ENCODE assay signal across 16 cellular contexts in the genomic region with DNA sequence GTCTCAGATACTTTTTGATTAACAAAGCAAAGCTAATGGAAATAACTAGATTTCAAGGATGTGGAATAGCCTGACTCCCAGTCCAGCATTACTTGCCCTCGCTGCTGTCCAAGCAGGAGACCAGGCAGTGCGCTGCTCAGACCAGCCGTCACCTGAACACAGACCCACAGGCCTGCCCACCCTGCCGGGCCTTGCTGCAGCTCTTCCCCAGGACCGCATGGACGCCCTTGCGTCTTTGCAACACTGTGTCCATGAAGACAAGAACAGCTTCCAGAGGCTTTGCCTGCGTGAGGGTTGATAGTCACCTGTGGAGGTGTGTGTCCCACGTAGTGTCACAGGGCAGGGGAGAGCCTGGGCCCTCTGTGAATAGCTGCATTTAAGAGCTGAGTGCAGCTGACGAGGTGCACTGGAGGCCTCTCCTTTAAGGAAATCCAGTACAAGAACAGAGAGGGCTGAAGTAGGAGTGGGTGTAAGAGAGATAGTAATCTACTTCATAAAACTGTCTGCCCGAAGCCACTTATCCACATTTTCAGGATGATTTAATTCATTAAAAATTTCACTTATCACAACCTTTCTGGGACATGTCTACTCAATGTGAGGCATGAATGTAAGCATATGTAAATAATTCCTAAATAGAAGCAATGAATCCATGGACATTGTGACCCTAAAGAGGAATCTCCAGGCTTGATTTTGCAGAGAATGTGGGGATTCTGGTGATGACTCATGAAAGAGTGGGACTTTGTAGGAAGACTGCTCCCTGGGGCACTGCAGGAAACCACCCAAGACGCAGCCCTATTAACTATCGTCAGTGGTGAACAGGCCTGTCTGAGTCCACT.
DNase-seq lines count a peak whose midpoint lies in the region; ATAC-seq and TF ChIP-seq lines count a peak whose summit lies in the region.
"Had no signal": no experiment of that assay in that cellular context is flagged by ENCODE, and none has a peak within 500 bp of the region (broad histone marks: within the 10 kb centered on the region; RNA-seq: fewer than 3 reads in every experiment).

No MANE protein-coding gene starts in this region.

- H3K4me3 Mint-ChIP-seq in MCF 10A (ENCODE audit: unreplicated experiment) = no peak overlapping the region
- H3K4me3 Mint-ChIP-seq: neural progenitor cell had no signal

- H3K4me1 ChIP-seq in breast epithelium = peaks cover 8 to 26% of the 10 kb centered on the region in 2 donors
- H3K4me1 ChIP-seq in left lung = peaks cover 5 to 13% of the 10 kb centered on the region in 2 donors
- H3K4me1 ChIP-seq in vagina = peaks cover 22% of the 10 kb centered on the region
- peaks cover 21 to 41% (median 29%) of the 10 kb centered on the region in 4 donors for H3K4me1 ChIP-seq in stomach
- H3K4me1 ChIP-seq: spleen had no signal

- H3K4me1 Mint-ChIP-seq in MCF 10A (ENCODE audit: insufficient read depth, unreplicated experiment) = peaks cover 6% of the 10 kb centered on the region

- ATAC-seq in left lung (peak; percentile 64), GM21717 (IDR thresholded peaks at IDR 0.05; ENCODE audit: unreplicated experiment) (no peak)

- BruUV-seq in MCF 10A (replicated peaks; lab: Mats Ljungman, UMichigan) = no TSS peak

- no peak for TF ChIP-seq POLR2A in breast epithelium (IDR thresholded peaks at IDR 0.05)
- TF ChIP-seq POLR2A in vagina (IDR thresholded peaks at IDR 0.05) = no peak
- no peak for TF ChIP-seq POLR2A in stomach (IDR thresholded peaks at IDR 0.05)

- H3K27me3 Mint-ChIP-seq in MCF 10A (ENCODE audit: insufficient read depth, unreplicated experiment) = peaks cover 34% of the 10 kb centered on the region

- POLR2A ChIA-PET in MCF 10A (lab: Yijun Ruan, JAX) = interaction anchor here (1.2 kb wide), 1 partner anchor 13 kb away, joined by 4 read pairs; no protein-coding TSS in a partner anchor

- H3K9me3 ChIP-seq in breast epithelium = no peaks in the 10 kb centered on the region
- H3K9me3 ChIP-seq in left lung = peaks cover 0 to 5% of the 10 kb centered on the region in 2 donors
- no peaks in the 10 kb centered on the region for H3K9me3 ChIP-seq in vagina
- H3K9me3 ChIP-seq in stomach = no peaks in the 10 kb centered on the region

- WGBS in stomach, 5 donors = 90 to 94% (median 91%) methylated on average over 13 of the region's 13 CpGs

- no peaks in the 10 kb centered on the region for H3K36me3 ChIP-seq in breast epithelium
- H3K36me3 ChIP-seq in left lung = no peaks in the 10 kb centered on the region
- H3K36me3 ChIP-seq in vagina = no peaks in the 10 kb centered on the region
- H3K36me3 ChIP-seq in stomach = no peaks in the 10 kb centered on the region
- H3K36me3 ChIP-seq: neural progenitor cell, spleen had no signal

- TF ChIP-seq EP300 in stomach (IDR thresholded peaks at IDR 0.05) = no peak

- intact Hi-C loops in breast epithelium (cut with DNase I; ENCODE audit: low total_unique reads) = no loop called here
- intact Hi-C loops in MCF 10A (cut with micrococcal nuclease) = no loop called here
- intact Hi-C loops in left lung (cut with DNase I) = no loop called here
- intact Hi-C loops in vagina (cut with DNase I) = no loop called here
- intact Hi-C loops in stomach (cut with DNase I; ENCODE audit: low total_unique reads) = no loop called here

- CTCF ChIA-PET in MCF 10A (lab: Yijun Ruan, JAX) = no interaction called here

- H3K9me3 Mint-ChIP-seq in MCF 10A (ENCODE audit: unreplicated experiment) = no peaks in the 10 kb centered on the region

- no peaks in the 10 kb centered on the region for H3K27me3 ChIP-seq in breast epithelium
- no peaks in the 10 kb centered on the region for H3K27me3 ChIP-seq in left lung
- no peaks in the 10 kb centered on the region for H3K27me3 ChIP-seq in vagina
- H3K27me3 ChIP-seq in stomach = no peaks in the 10 kb centered on the region
- H3K27me3 ChIP-seq: neural progenitor cell, spleen had no signal

- peak overlapping the region; percentile 87 to 88 for H3K27ac ChIP-seq in breast epithelium
- H3K27ac ChIP-seq in left lung = no peak overlapping the region
- H3K27ac ChIP-seq in vagina = peak overlapping the region; percentile 33
- peak overlapping the region in 1 of 5 donors; percentile 69 for H3K27ac ChIP-seq in stomach
- H3K27ac ChIP-seq: neural progenitor cell, spleen had no signal

- H3K4me3 ChIP-seq in breast epithelium (no peak overlapping the region), left lung (no peak overlapping the region), vagina (no peak overlapping the region), stomach (no peak overlapping the region)
- H3K4me3 ChIP-seq: neural progenitor cell, spleen had no signal

- DNase-seq in breast epithelium (ENCODE audit: low spot score in 2 of 2) (no peak), MCF 10A (ENCODE audit: unreplicated experiment) (no peak), amniotic epithelial cell (ENCODE audit: low read depth) (peak; percentile 80), left lung (no peak), vagina (ENCODE audit: extremely low spot score in 2 of 2) (no peak), NCI-H524 treated with DMSO at 0.1 percent for 48 hours (lab: John Stamatoyannopoulos, UW) (no peak), stomach (no peak)
- DNase-seq: 8988T; activated naive CD4-positive, alpha-beta T cell; KBM-7; left colon; NCI-H2029 treated with DMSO at 0.1 percent for 48 hours; spleen; substantia nigra had no signal

- H3K36me3 Mint-ChIP-seq in MCF 10A (ENCODE audit: insufficient read depth, unreplicated experiment) = no peaks in the 10 kb centered on the region
- H3K36me3 Mint-ChIP-seq: neural progenitor cell had no signal

- TF ChIP-seq CTCF in breast epithelium (IDR thresholded peaks at IDR 0.05) (no peak), MCF 10A (IDR thresholded peaks at IDR 0.05; ENCODE audit: unreplicated experiment) (no peak), left lung (IDR thresholded peaks at IDR 0.05) (no peak), vagina (IDR thresholded peaks at IDR 0.05) (no peak), stomach (IDR thresholded peaks at IDR 0.05) (no peak)

- no peak overlapping the region for H3K27ac Mint-ChIP-seq in MCF 10A (ENCODE audit: low read depth, unreplicated experiment)

Comparison
In these comparisons a context has a peak if more than half of its experiments do, and no peak if none do; other contexts are left out.
1. H3K27ac ChIP-seq: peak in breast epithelium (2 of 2) and vagina (single experiment); none in left lung (0 of 2).